In the genomic region with DNA sequence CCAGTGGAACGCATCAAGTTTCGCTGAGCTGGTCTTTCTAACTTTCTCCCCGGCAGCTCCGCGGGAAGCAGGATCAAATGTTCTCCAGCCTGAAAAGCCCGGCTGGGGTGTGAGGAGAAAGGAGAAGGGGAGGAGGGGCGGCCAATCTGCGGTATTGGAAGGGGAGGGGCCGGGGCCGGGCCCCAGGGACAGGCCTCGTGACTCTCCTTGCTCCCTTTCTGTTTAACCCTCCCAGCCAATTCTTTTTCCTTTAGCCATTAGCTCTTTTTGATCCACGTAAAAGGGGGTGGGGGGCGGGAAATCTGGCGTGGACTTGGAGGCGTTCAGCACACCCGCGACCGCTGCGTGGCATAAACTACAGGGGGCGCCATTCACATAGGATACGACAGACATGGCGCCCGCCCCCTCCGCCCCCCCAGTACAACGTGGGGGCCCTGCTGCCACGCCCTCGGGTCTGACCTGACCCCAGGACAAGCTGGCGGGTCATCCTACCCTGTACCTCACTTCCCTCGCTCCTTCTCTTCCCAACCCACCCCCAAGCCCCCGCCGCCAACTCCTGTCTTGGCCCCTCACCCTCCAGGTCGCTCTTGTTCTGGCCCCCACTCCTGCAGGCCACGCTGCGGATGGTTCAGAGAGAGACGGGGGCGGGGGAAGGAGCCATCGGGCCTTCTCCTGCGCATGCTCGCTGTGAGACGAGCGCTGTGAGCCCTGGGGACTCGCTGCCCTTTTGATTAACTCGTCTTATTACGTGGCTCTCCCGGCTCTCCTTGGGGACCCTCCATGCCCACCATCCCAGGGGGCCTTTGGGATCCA, we compare ENCODE assay signal across 1 cellular context.
TF ChIP-seq lines count a peak whose summit lies in the region.

No MANE protein-coding gene starts in this region.

TF ChIP-seq in H1, 55 proteins besides CTCF, POLR2A, EP300 and RAD21:
- TF ChIP-seq RBBP5 (IDR thresholded peaks at IDR 0.05; ENCODE audit: borderline replicate concordance, low read depth, low read length) (peak; percentile 80), HDAC2 (IDR thresholded peaks at IDR 0.05; ENCODE audit: borderline replicate concordance in 1 of 2, low read depth in 2 of 2, low read length in 2 of 2) (0 out of 4 replicates have a peak, but pooled peaks of 1 of the 2 experiments have one; percentile 25), SIN3A (conservative IDR thresholded peaks at IDR 0.05 in 1 of 2, IDR thresholded peaks at IDR 0.05 in 1 of 2; ENCODE audit: low read depth in 1 of 2, low read length in 2 of 2) (peak in 1 of 2 experiments; percentile 74; a peak in 2 of 4 replicates), PHF8 (conservative IDR thresholded peaks at IDR 0.05; ENCODE audit: low read depth, low read length) (peak; percentile 30; the same call in 1 of the 2 replicates), YY1 (IDR thresholded peaks at IDR 0.05; ENCODE audit: low read depth, low read length) (peak; percentile 77; the same call in 1 of the 2 replicates), GABPA (IDR thresholded peaks at IDR 0.05; ENCODE audit: borderline replicate concordance, insufficient read depth, low read length) (no peak), MAFK (IDR thresholded peaks at IDR 0.05; ENCODE audit: low read depth, low read length) (peak; percentile 71; the same call in 1 of the 2 replicates), NRF1 (IDR thresholded peaks at IDR 0.05; ENCODE audit: low read depth, low read length) (peak; percentile 73), TBP (IDR thresholded peaks at IDR 0.05; ENCODE audit: low read depth, low read length) (peak; percentile 29; the same call in 1 of the 2 replicates), JUN (IDR thresholded peaks at IDR 0.05; ENCODE audit: low read depth, low read length) (no peak), EGR1 (IDR thresholded peaks at IDR 0.05; ENCODE audit: borderline replicate concordance, low read depth, low read length) (peak; percentile 63; the same call in 1 of the 2 replicates), TAF7 (optimal IDR thresholded peaks at IDR 0.05; ENCODE audit: borderline replicate concordance, low read depth, low read length) (peak; percentile 27), BACH1 (IDR thresholded peaks at IDR 0.05; ENCODE audit: low read length) (peak; percentile 42; the same call in 1 of the 2 replicates), EZH2 (IDR thresholded peaks at IDR 0.05; ENCODE audit: low read depth, low read length, severe bottlenecking) (peak; percentile 12), KDM5A (IDR thresholded peaks at IDR 0.05; ENCODE audit: low read length) (peak; percentile 37; the same call in 1 of the 2 replicates), RFX5 (IDR thresholded peaks at IDR 0.05; ENCODE audit: borderline replicate concordance, low read depth, low read length) (no peak), BRCA1 (IDR thresholded peaks at IDR 0.05; ENCODE audit: low read depth, low read length) (no peak), SP1 (IDR thresholded peaks at IDR 0.05; ENCODE audit: low read depth, low read length) (0 out of 2 replicates have a peak, but pooled peaks have one; percentile 6), ASH2L (IDR thresholded peaks at IDR 0.05; ENCODE audit: low read length) (peak; percentile 79), CREB1 (IDR thresholded peaks at IDR 0.05) (peak; percentile 78), CBX8 (IDR thresholded peaks at IDR 0.05; ENCODE audit: borderline replicate concordance, low read depth, low read length) (no peak)
- TF ChIP-seq, protein P1, sequence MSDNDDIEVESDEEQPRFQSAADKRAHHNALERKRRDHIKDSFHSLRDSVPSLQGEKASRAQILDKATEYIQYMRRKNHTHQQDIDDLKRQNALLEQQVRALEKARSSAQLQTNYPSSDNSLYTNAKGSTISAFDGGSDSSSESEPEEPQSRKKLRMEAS (IDR thresholded peaks at IDR 0.05), result peak; percentile 46; the same call in 1 of the 2 replicates
